In the genomic region with DNA sequence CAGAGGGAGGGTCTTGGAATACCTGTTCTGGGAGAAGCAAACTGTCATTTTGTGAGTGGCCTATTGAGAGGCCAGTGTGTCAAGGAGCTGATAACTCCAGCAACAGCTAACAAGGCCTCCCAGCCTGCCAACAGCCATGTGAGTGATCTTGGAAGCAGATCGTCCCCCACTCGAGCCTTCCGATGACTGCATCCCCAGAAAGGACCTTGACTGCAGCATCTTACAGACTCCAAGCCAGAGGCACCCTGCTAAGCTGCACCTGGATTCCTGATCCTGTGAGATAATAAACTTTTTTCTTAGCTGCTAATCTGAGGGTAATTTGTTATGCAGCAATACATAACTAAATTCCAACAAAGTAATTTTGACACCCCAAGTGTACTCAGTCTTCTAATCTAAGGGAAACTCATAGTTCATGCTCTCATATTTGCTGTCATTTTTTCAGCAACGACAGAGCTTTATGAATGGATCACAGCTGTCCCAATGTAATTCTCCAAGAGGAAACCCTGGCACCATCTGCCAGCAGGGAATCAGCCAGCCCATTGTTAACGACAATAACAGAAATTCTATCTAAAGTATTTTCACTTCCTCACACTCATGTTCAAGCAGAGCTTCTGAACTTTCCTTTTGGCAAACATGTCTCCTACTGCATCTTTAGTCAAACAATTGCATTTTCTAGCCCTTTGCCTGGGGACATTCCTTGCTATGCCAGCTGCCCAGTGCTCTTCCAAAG, we compare ENCODE assay signal across 1 cellular context.
A peak's percentile ranks its signal among the peaks of the same experiment; 100 is the strongest.
TF ChIP-seq lines count a peak whose summit lies in the region.

No MANE protein-coding gene starts in this region.

TF ChIP-seq in GM12878, 131 proteins besides CTCF, POLR2A, EP300 and RAD21 (continued from another document):
- TF ChIP-seq, protein P1, sequence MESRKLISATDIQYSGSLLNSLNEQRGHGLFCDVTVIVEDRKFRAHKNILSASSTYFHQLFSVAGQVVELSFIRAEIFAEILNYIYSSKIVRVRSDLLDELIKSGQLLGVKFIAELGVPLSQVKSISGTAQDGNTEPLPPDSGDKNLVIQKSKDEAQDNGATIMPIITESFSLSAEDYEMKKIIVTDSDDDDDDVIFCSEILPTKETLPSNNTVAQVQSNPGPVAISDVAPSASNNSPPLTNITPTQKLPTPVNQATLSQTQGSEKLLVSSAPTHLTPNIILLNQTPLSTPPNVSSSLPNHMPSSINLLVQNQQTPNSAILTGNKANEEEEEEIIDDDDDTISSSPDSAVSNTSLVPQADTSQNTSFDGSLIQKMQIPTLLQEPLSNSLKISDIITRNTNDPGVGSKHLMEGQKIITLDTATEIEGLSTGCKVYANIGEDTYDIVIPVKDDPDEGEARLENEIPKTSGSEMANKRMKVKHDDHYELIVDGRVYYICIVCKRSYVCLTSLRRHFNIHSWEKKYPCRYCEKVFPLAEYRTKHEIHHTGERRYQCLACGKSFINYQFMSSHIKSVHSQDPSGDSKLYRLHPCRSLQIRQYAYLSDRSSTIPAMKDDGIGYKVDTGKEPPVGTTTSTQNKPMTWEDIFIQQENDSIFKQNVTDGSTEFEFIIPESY (IDR thresholded peaks at IDR 0.05) = no peak
- TF ChIP-seq, protein P2, sequence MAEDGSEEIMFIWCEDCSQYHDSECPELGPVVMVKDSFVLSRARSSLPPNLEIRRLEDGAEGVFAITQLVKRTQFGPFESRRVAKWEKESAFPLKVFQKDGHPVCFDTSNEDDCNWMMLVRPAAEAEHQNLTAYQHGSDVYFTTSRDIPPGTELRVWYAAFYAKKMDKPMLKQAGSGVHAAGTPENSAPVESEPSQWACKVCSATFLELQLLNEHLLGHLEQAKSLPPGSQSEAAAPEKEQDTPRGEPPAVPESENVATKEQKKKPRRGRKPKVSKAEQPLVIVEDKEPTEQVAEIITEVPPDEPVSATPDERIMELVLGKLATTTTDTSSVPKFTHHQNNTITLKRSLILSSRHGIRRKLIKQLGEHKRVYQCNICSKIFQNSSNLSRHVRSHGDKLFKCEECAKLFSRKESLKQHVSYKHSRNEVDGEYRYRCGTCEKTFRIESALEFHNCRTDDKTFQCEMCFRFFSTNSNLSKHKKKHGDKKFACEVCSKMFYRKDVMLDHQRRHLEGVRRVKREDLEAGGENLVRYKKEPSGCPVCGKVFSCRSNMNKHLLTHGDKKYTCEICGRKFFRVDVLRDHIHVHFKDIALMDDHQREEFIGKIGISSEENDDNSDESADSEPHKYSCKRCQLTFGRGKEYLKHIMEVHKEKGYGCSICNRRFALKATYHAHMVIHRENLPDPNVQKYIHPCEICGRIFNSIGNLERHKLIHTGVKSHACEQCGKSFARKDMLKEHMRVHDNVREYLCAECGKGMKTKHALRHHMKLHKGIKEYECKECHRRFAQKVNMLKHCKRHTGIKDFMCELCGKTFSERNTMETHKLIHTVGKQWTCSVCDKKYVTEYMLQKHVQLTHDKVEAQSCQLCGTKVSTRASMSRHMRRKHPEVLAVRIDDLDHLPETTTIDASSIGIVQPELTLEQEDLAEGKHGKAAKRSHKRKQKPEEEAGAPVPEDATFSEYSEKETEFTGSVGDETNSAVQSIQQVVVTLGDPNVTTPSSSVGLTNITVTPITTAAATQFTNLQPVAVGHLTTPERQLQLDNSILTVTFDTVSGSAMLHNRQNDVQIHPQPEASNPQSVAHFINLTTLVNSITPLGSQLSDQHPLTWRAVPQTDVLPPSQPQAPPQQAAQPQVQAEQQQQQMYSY (CRISPR knock-in tag; IDR thresholded peaks at IDR 0.05) = no peak
- TF ChIP-seq MEF2B (IDR thresholded peaks at IDR 0.05; ENCODE audit: partially characterized antibody, poor library complexity, severe bottlenecking) = no peak
- TF ChIP-seq MYB (IDR thresholded peaks at IDR 0.05; ENCODE audit: borderline replicate concordance, low read depth, low read length) = no peak
- TF ChIP-seq, protein P3, sequence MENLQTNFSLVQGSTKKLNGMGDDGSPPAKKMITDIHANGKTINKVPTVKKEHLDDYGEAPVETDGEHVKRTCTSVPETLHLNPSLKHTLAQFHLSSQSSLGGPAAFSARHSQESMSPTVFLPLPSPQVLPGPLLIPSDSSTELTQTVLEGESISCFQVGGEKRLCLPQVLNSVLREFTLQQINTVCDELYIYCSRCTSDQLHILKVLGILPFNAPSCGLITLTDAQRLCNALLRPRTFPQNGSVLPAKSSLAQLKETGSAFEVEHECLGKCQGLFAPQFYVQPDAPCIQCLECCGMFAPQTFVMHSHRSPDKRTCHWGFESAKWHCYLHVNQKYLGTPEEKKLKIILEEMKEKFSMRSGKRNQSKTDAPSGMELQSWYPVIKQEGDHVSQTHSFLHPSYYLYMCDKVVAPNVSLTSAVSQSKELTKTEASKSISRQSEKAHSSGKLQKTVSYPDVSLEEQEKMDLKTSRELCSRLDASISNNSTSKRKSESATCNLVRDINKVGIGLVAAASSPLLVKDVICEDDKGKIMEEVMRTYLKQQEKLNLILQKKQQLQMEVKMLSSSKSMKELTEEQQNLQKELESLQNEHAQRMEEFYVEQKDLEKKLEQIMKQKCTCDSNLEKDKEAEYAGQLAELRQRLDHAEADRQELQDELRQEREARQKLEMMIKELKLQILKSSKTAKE (IDR thresholded peaks at IDR 0.05; ENCODE audit: low read depth, poor library complexity, severe bottlenecking) = no peak
- TF ChIP-seq, protein P4, sequence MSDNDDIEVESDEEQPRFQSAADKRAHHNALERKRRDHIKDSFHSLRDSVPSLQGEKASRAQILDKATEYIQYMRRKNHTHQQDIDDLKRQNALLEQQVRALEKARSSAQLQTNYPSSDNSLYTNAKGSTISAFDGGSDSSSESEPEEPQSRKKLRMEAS (IDR thresholded peaks at IDR 0.05; ENCODE audit: low read depth, low read length) = no peak
- peak; percentile 48 for TF ChIP-seq IKZF1 (conservative IDR thresholded peaks at IDR 0.05)
- no peak for TF ChIP-seq MTA3 (IDR thresholded peaks at IDR 0.05; ENCODE audit: borderline replicate concordance, low read length)
- TF ChIP-seq, protein P5, sequence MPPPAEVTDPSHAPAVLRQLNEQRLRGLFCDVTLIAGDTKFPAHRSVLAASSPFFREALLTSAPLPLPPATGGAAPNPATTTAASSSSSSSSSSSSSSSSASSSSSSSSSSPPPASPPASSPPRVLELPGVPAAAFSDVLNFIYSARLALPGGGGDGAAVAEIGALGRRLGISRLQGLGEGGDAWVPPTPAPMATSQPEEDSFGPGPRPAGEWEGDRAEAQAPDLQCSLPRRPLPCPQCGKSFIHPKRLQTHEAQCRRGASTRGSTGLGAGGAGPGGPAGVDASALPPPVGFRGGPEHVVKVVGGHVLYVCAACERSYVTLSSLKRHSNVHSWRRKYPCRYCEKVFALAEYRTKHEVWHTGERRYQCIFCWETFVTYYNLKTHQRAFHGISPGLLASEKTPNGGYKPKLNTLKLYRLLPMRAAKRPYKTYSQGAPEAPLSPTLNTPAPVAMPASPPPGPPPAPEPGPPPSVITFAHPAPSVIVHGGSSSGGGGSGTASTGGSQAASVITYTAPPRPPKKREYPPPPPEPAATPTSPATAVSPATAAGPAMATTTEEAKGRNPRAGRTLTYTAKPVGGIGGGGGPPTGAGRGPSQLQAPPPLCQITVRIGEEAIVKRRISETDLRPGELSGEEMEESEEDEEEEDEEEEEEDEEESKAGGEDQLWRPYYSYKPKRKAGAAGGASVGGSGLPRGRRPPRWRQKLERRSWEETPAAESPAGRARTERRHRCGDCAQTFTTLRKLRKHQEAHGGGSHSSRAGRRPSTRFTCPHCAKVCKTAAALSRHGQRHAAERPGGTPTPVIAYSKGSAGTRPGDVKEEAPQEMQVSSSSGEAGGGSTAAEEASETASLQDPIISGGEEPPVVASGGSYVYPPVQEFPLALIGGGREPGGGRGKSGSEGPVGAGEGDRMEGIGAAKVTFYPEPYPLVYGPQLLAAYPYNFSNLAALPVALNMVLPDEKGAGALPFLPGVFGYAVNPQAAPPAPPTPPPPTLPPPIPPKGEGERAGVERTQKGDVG (CRISPR knock-in tag; IDR thresholded peaks at IDR 0.05) = no peak
- TF ChIP-seq, protein P6, sequence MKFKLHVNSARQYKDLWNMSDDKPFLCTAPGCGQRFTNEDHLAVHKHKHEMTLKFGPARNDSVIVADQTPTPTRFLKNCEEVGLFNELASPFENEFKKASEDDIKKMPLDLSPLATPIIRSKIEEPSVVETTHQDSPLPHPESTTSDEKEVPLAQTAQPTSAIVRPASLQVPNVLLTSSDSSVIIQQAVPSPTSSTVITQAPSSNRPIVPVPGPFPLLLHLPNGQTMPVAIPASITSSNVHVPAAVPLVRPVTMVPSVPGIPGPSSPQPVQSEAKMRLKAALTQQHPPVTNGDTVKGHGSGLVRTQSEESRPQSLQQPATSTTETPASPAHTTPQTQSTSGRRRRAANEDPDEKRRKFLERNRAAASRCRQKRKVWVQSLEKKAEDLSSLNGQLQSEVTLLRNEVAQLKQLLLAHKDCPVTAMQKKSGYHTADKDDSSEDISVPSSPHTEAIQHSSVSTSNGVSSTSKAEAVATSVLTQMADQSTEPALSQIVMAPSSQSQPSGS (IDR thresholded peaks at IDR 0.05; ENCODE audit: low read length) = no peak
- 0 out of 4 replicates have a peak, but pooled peaks of 1 of the 2 experiments have one; percentile 14 for TF ChIP-seq IKZF2 (IDR thresholded peaks at IDR 0.05)
- TF ChIP-seq, protein P7, sequence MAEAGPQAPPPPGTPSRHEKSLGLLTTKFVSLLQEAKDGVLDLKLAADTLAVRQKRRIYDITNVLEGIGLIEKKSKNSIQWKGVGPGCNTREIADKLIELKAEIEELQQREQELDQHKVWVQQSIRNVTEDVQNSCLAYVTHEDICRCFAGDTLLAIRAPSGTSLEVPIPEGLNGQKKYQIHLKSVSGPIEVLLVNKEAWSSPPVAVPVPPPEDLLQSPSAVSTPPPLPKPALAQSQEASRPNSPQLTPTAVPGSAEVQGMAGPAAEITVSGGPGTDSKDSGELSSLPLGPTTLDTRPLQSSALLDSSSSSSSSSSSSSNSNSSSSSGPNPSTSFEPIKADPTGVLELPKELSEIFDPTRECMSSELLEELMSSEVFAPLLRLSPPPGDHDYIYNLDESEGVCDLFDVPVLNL (IDR thresholded peaks at IDR 0.05; ENCODE audit: low read depth, low read length) = no peak
- peak; percentile 71; the same call in 1 of the 2 replicates for TF ChIP-seq SPI1 (IDR thresholded peaks at IDR 0.05; ENCODE audit: borderline replicate concordance, insufficient read depth, low read depth, low read length)
- no peak for TF ChIP-seq HDAC2 (IDR thresholded peaks at IDR 0.05)
- no peak for TF ChIP-seq RAD51 (IDR thresholded peaks at IDR 0.05)
- TF ChIP-seq HDAC6 (IDR thresholded peaks at IDR 0.05; ENCODE audit: unreplicated experiment) = no peak
